In genomic region chr20:53625611-53626129, GRCh38 we compare ENCODE assay signal across 1 cellular context.
A peak's percentile ranks its signal among the peaks of the same experiment; 100 is the strongest.
TF ChIP-seq lines count a peak whose summit lies in the region.

No MANE protein-coding gene starts in this region.

TF ChIP-seq in GM12878, 131 proteins besides CTCF, POLR2A, EP300 and RAD21:
- TF ChIP-seq NFXL1 (IDR thresholded peaks at IDR 0.05; ENCODE audit: borderline replicate concordance) (peak; percentile 84), ETV6 (conservative IDR thresholded peaks at IDR 0.05 in 1 of 2, IDR thresholded peaks at IDR 0.05 in 1 of 2; ENCODE audit: borderline replicate concordance in 1 of 2, low read depth in 1 of 2) (peak in 1 of 2 experiments; percentile 77; a peak in 1 of 4 replicates)
TF ChIP-seq in GM12878: peak in this region for 2; not testable (repeated sequence) for 129.
